Comparison of ENCODE assay signal across 8 cellular contexts in the genomic region with DNA sequence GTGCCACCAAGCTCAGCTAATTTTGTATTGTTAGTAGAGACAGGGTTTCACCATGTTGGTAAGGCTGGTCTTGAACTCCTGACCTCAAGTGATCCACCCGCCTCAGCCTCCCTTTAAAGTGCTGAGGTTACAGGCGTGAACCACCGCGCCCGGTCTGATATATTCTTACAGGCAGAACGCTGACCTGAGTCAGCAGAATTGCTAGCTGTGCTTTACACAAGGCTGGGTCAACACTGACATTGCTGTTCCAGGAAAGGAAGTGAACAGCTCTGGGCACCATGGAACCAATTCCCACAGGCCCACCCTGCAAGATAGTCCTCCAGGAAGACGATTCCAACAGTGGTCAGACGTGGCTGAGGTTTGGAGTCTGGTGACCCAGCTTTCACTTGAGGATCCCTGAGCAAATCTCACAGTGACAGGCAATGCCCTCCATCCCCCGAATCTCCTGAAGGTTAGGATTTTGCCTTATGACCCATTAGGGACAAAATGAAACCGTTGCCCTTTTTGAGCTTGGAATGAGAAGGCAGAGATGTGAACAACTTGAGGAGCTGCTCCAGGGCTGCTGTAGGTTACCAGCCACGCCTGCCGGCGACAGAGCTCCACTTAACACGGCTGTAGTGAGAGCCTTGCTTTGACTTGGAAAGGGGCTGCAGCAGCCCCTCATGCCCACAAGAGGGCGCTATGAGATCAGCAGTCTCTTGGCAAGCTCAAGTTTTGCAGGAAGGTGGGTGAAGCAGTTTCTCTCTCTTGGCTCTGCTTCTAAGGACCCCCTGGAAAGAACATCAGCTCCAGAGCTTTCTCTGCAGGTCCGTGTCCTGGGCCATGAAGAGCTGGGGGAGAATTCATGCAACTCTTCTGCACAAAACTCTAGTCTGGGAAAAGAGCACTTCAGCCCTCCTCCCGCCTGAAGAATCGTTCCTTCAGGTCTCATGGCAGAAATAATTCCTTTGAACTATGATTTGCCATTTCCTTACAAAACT.
DNase-seq lines count a peak whose midpoint lies in the region; ATAC-seq and TF ChIP-seq lines count a peak whose summit lies in the region.

No MANE protein-coding gene starts in this region.

- POLR2A ChIA-PET in BJ (lab: Charles Lee), result no interaction called here

- H3K27ac ChIP-seq in SJCRH30, result no peak overlapping the region
- peak overlapping the region; percentile 57 for H3K27ac ChIP-seq in osteoblast (ENCODE audit: low read depth, low read length)
- peak overlapping the region in 1 of 2 donors; percentile 86 for H3K27ac ChIP-seq in testis

- H2AFZ ChIP-seq in osteoblast (ENCODE audit: low read length), result no peak overlapping the region

- DNase-seq in BJ (ENCODE audit: low read depth), result no peak
- peak; percentile 64 for DNase-seq in MV-4-11 (lab: John Stamatoyannopoulos, UW)
- DNase-seq in SJCRH30, result peak; percentile 62 to 84
- DNase-seq in activated naive CD4-positive, alpha-beta T cell treated with Interleukin-2 at 50 U/mL for 16 hours, result peak; percentile 60
- peak; percentile 76 for DNase-seq in germinal center (ENCODE audit: low spot score)
- peak; percentile 90 for DNase-seq in osteoblast (ENCODE audit: insufficient read length, low spot score, missing footprints)
- peak; percentile 88 for DNase-seq in testis

- H4K20me1 ChIP-seq in osteoblast (ENCODE audit: insufficient read depth, low read length), result peaks cover 8% of the 10 kb centered on the region

- H3K9me3 ChIP-seq in SJCRH30 (replicated peaks) (no peaks in the 10 kb centered on the region), osteoblast (ENCODE audit: low read depth, low read length) (no peaks in the 10 kb centered on the region), testis (no peaks in the 10 kb centered on the region)

- H3K4me3 ChIP-seq in BJ (ENCODE audit: low read depth, low read length) (no peak overlapping the region), SJCRH30 (no peak overlapping the region), osteoblast (ENCODE audit: insufficient read depth, low read length) (peak overlapping the region; percentile 19), testis (no peak overlapping the region)

- TF ChIP-seq POLR2A in testis (IDR thresholded peaks at IDR 0.05), result no peak

- H3K4me2 ChIP-seq in osteoblast (ENCODE audit: insufficient read depth, low read length), result peak overlapping the region; percentile 70

- H3K36me3 ChIP-seq in BJ (ENCODE audit: control insufficient read depth, insufficient read depth, low read length) (peaks cover 6% of the 10 kb centered on the region), SJCRH30 (peaks cover 17% of the 10 kb centered on the region), osteoblast (ENCODE audit: insufficient read depth, low read length) (peaks cover 19% of the 10 kb centered on the region), testis (ENCODE audit: low read depth, missing control alignments) (no peaks in the 10 kb centered on the region)

- WGBS in testis, 2 donors, result 41 to 56% methylated on average over 7 to 18 of the region's 18 CpGs

- no peaks in the 10 kb centered on the region for H3K27me3 ChIP-seq in BJ (ENCODE audit: control insufficient read depth, insufficient read depth, low read length)
- no peaks in the 10 kb centered on the region for H3K27me3 ChIP-seq in SJCRH30
- H3K27me3 ChIP-seq in osteoblast (ENCODE audit: insufficient read depth, low read length), result no peaks in the 10 kb centered on the region
- no peaks in the 10 kb centered on the region for H3K27me3 ChIP-seq in testis

- H3K4me1 ChIP-seq in SJCRH30 (no peaks in the 10 kb centered on the region), osteoblast (ENCODE audit: insufficient read depth, low read length) (peaks cover 52% of the 10 kb centered on the region), testis (peaks cover 30% of the 10 kb centered on the region)

- CTCF ChIA-PET in BJ (lab: Yijun Ruan, JAX), result interaction anchor here (0.6 to 6.9 kb wide), 56 partner anchors 8 to 323 kb away, joined by 3 to 108 read pairs (median 5); a partner anchor contains a TSS

- peaks cover 4% of the 10 kb centered on the region for H3K79me2 ChIP-seq in osteoblast (ENCODE audit: insufficient read depth, low read length)

- ATAC-seq in GM19463 (IDR thresholded peaks at IDR 0.05; ENCODE audit: unreplicated experiment), result peak; percentile 53

- TF ChIP-seq CTCF in BJ (IDR thresholded peaks at IDR 0.05; ENCODE audit: insufficient read depth, low read depth, low read length) (peak; percentile 99), osteoblast (IDR thresholded peaks at IDR 0.05; ENCODE audit: extremely low read depth, low read depth, low read length) (peak; percentile 99), testis (IDR thresholded peaks at IDR 0.05) (peak; percentile 72 to 96 (median 88))

- intact Hi-C loops in testis (cut with DNase I; ENCODE audit: low total_unique reads), result loop anchor here (10.0 kb wide), 1 partner anchor 105 kb away; no protein-coding TSS in a partner anchor
